27 cellular contexts compared by ENCODE assay signal in the genomic region with DNA sequence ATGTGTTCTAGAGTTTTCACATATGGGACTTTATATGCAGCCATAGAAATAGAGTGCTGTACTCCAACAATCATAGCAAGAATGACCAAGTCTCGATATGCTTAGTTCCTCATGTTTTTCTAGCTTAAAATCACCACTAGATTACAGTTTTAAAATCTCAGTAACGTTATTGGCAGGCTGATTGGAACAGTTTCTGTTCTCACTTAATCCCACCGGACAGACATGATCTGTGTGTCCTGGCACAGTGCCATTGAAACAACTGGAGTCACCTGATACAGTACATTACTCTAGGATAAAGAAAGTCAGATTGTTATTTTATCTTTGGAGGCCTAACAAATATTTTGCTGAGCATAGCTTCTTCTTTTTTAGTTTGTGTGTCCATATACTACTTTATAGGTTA. TPM values are rescaled to one million over a fixed set of nuclear protein-coding genes. Genes with fewer than 3 reads are reported as not detected.
DNase-seq lines count a peak whose midpoint lies in the region; ATAC-seq and TF ChIP-seq lines count a peak whose summit lies in the region.
"Had no signal": no experiment of that assay in that cellular context is flagged by ENCODE, and none has a peak within 500 bp of the region (broad histone marks: within the 10 kb centered on the region; RNA-seq: fewer than 3 reads in every experiment).

No MANE protein-coding gene starts in this region.

- peaks cover 1% of the 10 kb centered on the region for H3K27me3 Mint-ChIP-seq in stimulated activated memory B cell treated with anti-CD40 and anti-IgM and Interleukin-4, amounts not matched to agents 10 μg/mL and 1 μg/mL and 100 μg/mL, for 72 hours
- peaks cover 4% of the 10 kb centered on the region for H3K27me3 Mint-ChIP-seq in type B pancreatic cell
- H3K27me3 Mint-ChIP-seq: activated naive CD4-positive, alpha-beta T cell treated with anti-CD3 and anti-CD28 coated beads, Interleukin-2, amount 50 U/mL, for 24 hours had no signal

- H3K27ac ChIP-seq in SK-N-SH (ENCODE audit: low read depth in 2 of 2, low read length in 1 of 2) = peak overlapping the region in 1 of 2 experiments; percentile 67; a peak in 1 of 4 replicates
- no peak overlapping the region for H3K27ac ChIP-seq in SJCRH30
- H3K27ac ChIP-seq: sigmoid colon, VCaP had no signal

- no peaks in the 10 kb centered on the region for H3K36me3 ChIP-seq in SK-N-SH (replicated peaks in 1 of 2; ENCODE audit: control insufficient read depth in 1 of 2, insufficient read depth in 2 of 2, low read length in 1 of 2)
- no peaks in the 10 kb centered on the region for H3K36me3 ChIP-seq in SJCRH30
- H3K36me3 ChIP-seq: sigmoid colon had no signal

- H3K4me1 ChIP-seq in SK-N-SH (ENCODE audit: control insufficient read depth in 1 of 2, insufficient read depth in 2 of 2, low read depth in 1 of 2, low read length in 1 of 2) = peaks cover 0 to under 1% of the 10 kb centered on the region in 2 experiments; a peak in 1 of 4 replicates
- H3K4me1 ChIP-seq in SJCRH30 = peaks cover 16% of the 10 kb centered on the region
- H3K4me1 ChIP-seq: sigmoid colon had no signal

- H3K9me3 Mint-ChIP-seq in stimulated activated memory B cell treated with anti-CD40 and anti-IgM and Interleukin-4, amounts not matched to agents 10 μg/mL and 1 μg/mL and 100 μg/mL, for 72 hours = peaks cover 2% of the 10 kb centered on the region
- peaks cover 10% of the 10 kb centered on the region for H3K9me3 Mint-ChIP-seq in type B pancreatic cell

- H2AFZ ChIP-seq in SK-N-SH (ENCODE audit: low read depth) = no peak overlapping the region

- no peaks in the 10 kb centered on the region for H4K20me1 ChIP-seq in SK-N-SH (ENCODE audit: insufficient read depth)

- H3K27me3 ChIP-seq in SK-N-SH (ENCODE audit: insufficient read depth) (no peaks in the 10 kb centered on the region), SJCRH30 (no peaks in the 10 kb centered on the region)
- H3K27me3 ChIP-seq: sigmoid colon had no signal

- no peaks in the 10 kb centered on the region for H3K79me2 ChIP-seq in SK-N-SH (ENCODE audit: insufficient read depth)

- H3K9me2 ChIP-seq in SK-N-SH = no peaks in the 10 kb centered on the region

- peaks cover 17% of the 10 kb centered on the region for H3F3A ChIP-seq in SK-N-SH (replicated peaks; ENCODE audit: insufficient read depth)

- H3K36me3 Mint-ChIP-seq in stimulated activated memory B cell treated with anti-CD40 and anti-IgM and Interleukin-4, amounts not matched to agents 10 μg/mL and 1 μg/mL and 100 μg/mL, for 72 hours = peaks cover 5% of the 10 kb centered on the region
- no peaks in the 10 kb centered on the region for H3K36me3 Mint-ChIP-seq in type B pancreatic cell
- H3K36me3 Mint-ChIP-seq: CD14-positive monocyte had no signal

- DNase-seq in SK-N-SH = no peak
- DNase-seq in SJCRH30 = peak; percentile 71 to 81
- peak; percentile 42 for DNase-seq in fibroblast of peridontal ligament (ENCODE audit: extremely low read depth)
- no peak for DNase-seq in AG20443 (ENCODE audit: low spot score)
- no peak for DNase-seq in type B pancreatic cell (ENCODE audit: extremely low spot score, unreplicated experiment)
- DNase-seq in NCI-H1105 treated with DMSO at 0.1 percent for 48 hours (lab: John Stamatoyannopoulos, UW) = no peak
- DNase-seq: ACHN; activated CD4-positive, alpha-beta T cell treated with anti-CD3 and anti-CD28 coated beads, Interleukin-2, amount 50 U/mL, for 1 hour; aorta; central memory CD4-positive, alpha-beta T cell; DMS153; foreskin melanocyte; H9; hypothalamus; Kasumi-1; NCI-H1092; NCI-H2081 treated with DMSO at 0.1 percent for 48 hours; NCI-H526; PC-3; posterior cingulate gyrus; sigmoid colon; substantia nigra had no signal

- H3K9me3 ChIP-seq in SK-N-SH = 0 out of 2 replicates have a peak, but pooled peaks cover 6% of the 10 kb centered on the region
- peaks cover 9% of the 10 kb centered on the region for H3K9me3 ChIP-seq in SJCRH30 (replicated peaks)

- POLR2A ChIA-PET in SK-N-SH (lab: Yijun Ruan, JAX) = no interaction called here

- H3K4me3 ChIP-seq in SK-N-SH (ENCODE audit: low read depth in 2 of 2, low read length in 1 of 2) (no peak overlapping the region), SJCRH30 (no peak overlapping the region)
- H3K4me3 ChIP-seq: sigmoid colon had no signal

- TF ChIP-seq CTCF in SK-N-SH (IDR thresholded peaks at IDR 0.05) (no peak), type B pancreatic cell (conservative IDR thresholded peaks at IDR 0.05) (no peak)

- TF ChIP-seq EP300 in SK-N-SH (IDR thresholded peaks at IDR 0.05; ENCODE audit: borderline replicate concordance in 1 of 2, low read depth in 1 of 2, low read length in 1 of 2) = no peak

- H3K4me3 Mint-ChIP-seq in stimulated activated memory B cell treated with anti-CD40 and anti-IgM and Interleukin-4, amounts not matched to agents 10 μg/mL and 1 μg/mL and 100 μg/mL, for 72 hours = no peak overlapping the region
- no peak overlapping the region for H3K4me3 Mint-ChIP-seq in type B pancreatic cell
- H3K4me3 Mint-ChIP-seq: activated naive CD4-positive, alpha-beta T cell treated with anti-CD3 and anti-CD28 coated beads, Interleukin-2, amount 50 U/mL, for 24 hours; CD14-positive monocyte; H9 had no signal

- WGBS in SK-N-SH (ENCODE audit: low lambda C conversion rate) = 56% methylated on average over 3 of the region's 3 CpGs

- H3K27ac Mint-ChIP-seq in stimulated activated memory B cell treated with anti-CD40 and anti-IgM and Interleukin-4, amounts not matched to agents 10 μg/mL and 1 μg/mL and 100 μg/mL, for 72 hours = no peak overlapping the region
- H3K27ac Mint-ChIP-seq in type B pancreatic cell = no peak overlapping the region
- H3K27ac Mint-ChIP-seq: activated naive CD4-positive, alpha-beta T cell treated with anti-CD3 and anti-CD28 coated beads, Interleukin-2, amount 50 U/mL, for 24 hours; CD14-positive monocyte; H9 had no signal

- CTCF ChIA-PET in SK-N-SH (lab: Yijun Ruan, JAX) = no interaction called here

- H3K4me2 ChIP-seq in SK-N-SH = no peak overlapping the region

- TF ChIP-seq RAD21 in SK-N-SH (IDR thresholded peaks at IDR 0.05; ENCODE audit: low read length) = no peak

- no peak overlapping the region for H3K9ac ChIP-seq in SK-N-SH

- peak; percentile 18; the same call in 1 of the 3 replicates for ATAC-seq in SK-N-SH treated with all-trans-retinoic acid at 6 μM for 48 hours
- ATAC-seq in stimulated activated memory B cell treated with anti-CD40 and anti-IgM and Interleukin-4, amounts not matched to agents 10 μg/mL and 1 μg/mL and 100 μg/mL, for 72 hours = no peak
- ATAC-seq: PC-3 had no signal

- no peaks in the 10 kb centered on the region for H3K4me1 Mint-ChIP-seq in stimulated activated memory B cell treated with anti-CD40 and anti-IgM and Interleukin-4, amounts not matched to agents 10 μg/mL and 1 μg/mL and 100 μg/mL, for 72 hours
- H3K4me1 Mint-ChIP-seq in type B pancreatic cell (ENCODE audit: unreplicated experiment) = no peaks in the 10 kb centered on the region
- H3K4me1 Mint-ChIP-seq: H9 had no signal

TF ChIP-seq in SK-N-SH treated with all-trans-retinoic acid at 6 μM for 48 hours, 23 proteins besides CTCF, POLR2A, EP300 and RAD21 (continues in another document):
- TF ChIP-seq CREB5 (CRISPR knock-in tag; IDR thresholded peaks at IDR 0.05; ENCODE audit: low read depth) (no peak), RARB (CRISPR knock-in tag; IDR thresholded peaks at IDR 0.05) (no peak), ZFP30 (CRISPR knock-in tag; IDR thresholded peaks at IDR 0.05) (no peak), ZFP3 (CRISPR knock-in tag; IDR thresholded peaks at IDR 0.05) (no peak), TCF4 (CRISPR knock-in tag; IDR thresholded peaks at IDR 0.05; ENCODE audit: borderline replicate concordance) (no peak)

TF ChIP-seq in SK-N-SH, 30 proteins besides CTCF, POLR2A, EP300 and RAD21:
- TF ChIP-seq TCF12 (IDR thresholded peaks at IDR 0.05) = no peak
- no peak for TF ChIP-seq TEAD4 (IDR thresholded peaks at IDR 0.05; ENCODE audit: borderline replicate concordance, insufficient read depth)
- no peak for TF ChIP-seq RCOR1 (IDR thresholded peaks at IDR 0.05; ENCODE audit: low read length)
- TF ChIP-seq MAX (IDR thresholded peaks at IDR 0.05; ENCODE audit: low read depth) = no peak
- no peak for TF ChIP-seq NRF1 (IDR thresholded peaks at IDR 0.05; ENCODE audit: low read depth, low read length)
TF ChIP-seq in SK-N-SH: peak in this region for 0.

RNA-seq across cellular contexts. Expression of gene ERBIN, which starts 45.7 kb away (rescaled TPM):
- 10.3 and 14.0 TPM in 2 replicates for polyA plus RNA-seq in SK-N-SH (2012; rRNA removed)
- polyA plus RNA-seq in SK-N-SH (2012; cell fraction: cytosol; rRNA removed) = 16.0 and 18.2 TPM in 2 replicates
- 8.0 and 21.9 TPM in 2 replicates for polyA plus RNA-seq in SK-N-SH (2012; cell fraction: nucleus; rRNA removed)
- 70.6 and 71.5 TPM in 2 replicates for total RNA-seq in SJCRH30 (2014; rRNA removed; shearing (Covaris generic))
- total RNA-seq in type B pancreatic cell (ENCODE audit: low replicate concordance) = 57.5 and 60.2 TPM in 2 replicates

Comparison
In these comparisons a context has a peak if more than half of its experiments do, and no peak if none do; other contexts are left out.
1. DNase-seq: peak in SJCRH30 (2 of 2) and fibroblast of peridontal ligament (single experiment); none in SK-N-SH (single experiment), AG20443 (single experiment), type B pancreatic cell (single experiment) and NCI-H1105 treated with DMSO at 0.1 percent for 48 hours (single experiment).